In the genomic region with DNA sequence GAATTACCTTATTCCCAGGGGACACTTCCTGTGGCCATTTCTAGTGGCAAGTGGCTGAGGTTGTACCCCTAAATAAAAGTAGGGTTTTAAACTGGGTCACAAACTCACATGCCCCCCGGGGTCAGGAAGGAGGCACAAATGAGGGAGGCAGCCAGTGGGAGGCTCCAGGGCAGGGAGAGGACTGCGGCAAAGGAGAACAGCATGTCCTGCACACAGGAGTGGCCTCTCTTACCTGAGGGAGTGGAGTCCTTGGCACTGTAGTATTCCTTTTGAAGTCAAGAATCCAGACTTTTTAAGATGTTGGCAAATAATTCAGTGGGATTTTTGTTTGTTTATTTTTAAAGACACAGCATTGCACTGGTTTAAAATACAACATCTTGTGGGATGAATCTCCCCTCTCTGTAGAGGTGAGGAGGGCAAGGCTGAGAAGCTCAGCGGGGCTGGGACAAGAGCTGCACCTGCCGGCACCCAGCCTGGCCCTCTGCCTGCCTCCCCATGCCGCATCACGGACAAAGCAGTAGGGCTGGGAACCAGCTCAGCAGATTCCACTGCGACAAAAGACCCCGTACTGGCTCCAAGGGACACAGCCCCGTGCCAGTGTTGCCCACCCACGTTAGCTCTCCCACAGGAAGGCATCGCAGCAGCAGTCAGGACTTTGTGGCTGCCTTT, we compare ENCODE assay signal across 11 cellular contexts. TPM values are rescaled to one million over a fixed set of nuclear protein-coding genes. Genes with fewer than 3 reads are reported as not detected.
DNase-seq lines count a peak whose midpoint lies in the region; ATAC-seq and TF ChIP-seq lines count a peak whose summit lies in the region.
"Had no signal": no experiment of that assay in that cellular context is flagged by ENCODE, and none has a peak within 500 bp of the region (broad histone marks: within the 10 kb centered on the region; RNA-seq: fewer than 3 reads in every experiment).

No MANE protein-coding gene starts in this region.

- no peaks in the 10 kb centered on the region for H3K27me3 Mint-ChIP-seq in activated T-cell treated with anti-CD3 and anti-CD28 coated beads, Interleukin-2, amount 50 U/mL, for 72 hours (ENCODE audit: low read depth)
- H3K27me3 Mint-ChIP-seq in T-helper 17 cell: no peaks in the 10 kb centered on the region

- no peak for TF ChIP-seq CTCF in foreskin keratinocyte (conservative IDR thresholded peaks at IDR 0.05)
- no peak for TF ChIP-seq CTCF in thoracic aorta (IDR thresholded peaks at IDR 0.05)

- H3K4me3 Mint-ChIP-seq in activated T-cell treated with anti-CD3 and anti-CD28 coated beads, Interleukin-2, amount 50 U/mL, for 72 hours: peak overlapping the region; percentile 78 to 80
- peak overlapping the region; percentile 69 for H3K4me3 Mint-ChIP-seq in T-helper 17 cell

- H3K27me3 ChIP-seq in foreskin keratinocyte (no peaks in the 10 kb centered on the region), thoracic aorta (replicated peaks; ENCODE audit: insufficient read depth) (no peaks in the 10 kb centered on the region)

- DNase-seq in activated T-cell treated with anti-CD3 and anti-CD28 coated beads, Interleukin-2, amount 50 U/mL, for 72 hours: no peak
- no peak for DNase-seq in activated T-cell treated with anti-CD3 and anti-CD28 coated beads for 4 hours
- no peak for DNase-seq in T-helper 17 cell
- DNase-seq in foreskin keratinocyte: no peak
- DNase-seq in thoracic aorta (ENCODE audit: low spot score): no peak
- DNase-seq in DMS153 treated with DMSO at 0.1 percent for 48 hours (lab: John Stamatoyannopoulos, UW; ENCODE audit: unreplicated experiment): no peak
- DNase-seq in AG08395 (ENCODE audit: low spot score): no peak
- DNase-seq: NCI-H1930 had no signal

- no peaks in the 10 kb centered on the region for H3K9me3 ChIP-seq in T-helper 17 cell (ENCODE audit: control insufficient read depth, low read length, poor library complexity, severe bottlenecking)
- H3K9me3 ChIP-seq in thoracic aorta: no peaks in the 10 kb centered on the region
- H3K9me3 ChIP-seq: neutrophil had no signal

- H3K36me3 Mint-ChIP-seq in activated T-cell treated with anti-CD3 and anti-CD28 coated beads, Interleukin-2, amount 50 U/mL, for 72 hours (ENCODE audit: insufficient read depth in 2 of 2): no peaks in the 10 kb centered on the region
- H3K36me3 Mint-ChIP-seq in T-helper 17 cell (ENCODE audit: low read depth): no peaks in the 10 kb centered on the region

- H3K4me1 ChIP-seq in foreskin keratinocyte (peaks cover 8% of the 10 kb centered on the region), thoracic aorta (ENCODE audit: control insufficient read depth in 1 of 2, low read depth in 2 of 2) (peaks cover 39 to 99% of the 10 kb centered on the region in 2 donors)

- no peak overlapping the region for H3K4me3 ChIP-seq in thoracic aorta

- H3K27ac ChIP-seq in foreskin keratinocyte (peak overlapping the region; percentile 62), thoracic aorta (peak overlapping the region; percentile 54 to 55)
- H3K27ac ChIP-seq: neutrophil, VCaP had no signal

- H3K4me1 Mint-ChIP-seq in activated T-cell treated with anti-CD3 and anti-CD28 coated beads, Interleukin-2, amount 50 U/mL, for 72 hours (ENCODE audit: low read depth): peaks cover 53% of the 10 kb centered on the region
- H3K4me1 Mint-ChIP-seq in T-helper 17 cell: peaks cover 19% of the 10 kb centered on the region

- H3K9me3 Mint-ChIP-seq in activated T-cell treated with anti-CD3 and anti-CD28 coated beads, Interleukin-2, amount 50 U/mL, for 72 hours: no peaks in the 10 kb centered on the region

- H3K27ac Mint-ChIP-seq in activated T-cell treated with anti-CD3 and anti-CD28 coated beads, Interleukin-2, amount 50 U/mL, for 72 hours: peak overlapping the region; percentile 93
- H3K27ac Mint-ChIP-seq in T-helper 17 cell: peak overlapping the region; percentile 83

- no peaks in the 10 kb centered on the region for H3K36me3 ChIP-seq in thoracic aorta
- H3K36me3 ChIP-seq: neutrophil had no signal

- ATAC-seq in activated T-cell treated with anti-CD3 and anti-CD28 coated beads, Interleukin-2, amount 50 U/mL, for 72 hours (replicated peaks in 1 of 2): peak in 1 of 2 donors; percentile 3
- ATAC-seq in T-helper 17 cell: peak; percentile 14
- ATAC-seq in foreskin keratinocyte: no peak
- no peak for ATAC-seq in thoracic aorta (ENCODE audit: insufficient number of reproducible peaks, low FRiP score, low read depth)
- no peak for ATAC-seq in HG03432 (IDR thresholded peaks at IDR 0.05; ENCODE audit: unreplicated experiment)

RNA-seq across cellular contexts. Expression of a gene that starts 22.2 kb away (rescaled TPM):
- 10 to 100 TPM; 12.2 to 15.6 TPM for total RNA-seq in activated T-cell treated with anti-CD3 and anti-CD28 coated beads, Interleukin-2, amount 50 U/mL, for 72 hours
- total RNA-seq in T-helper 17 cell (1 to 10 TPM; 7.7 to 9.2 TPM), foreskin keratinocyte (10.3 and 12.9 TPM in 2 replicates), thoracic aorta (100 to 1,000 TPM; 107 to 171 TPM)
- polyA plus RNA-seq in foreskin keratinocyte: 11.6 and 12.5 TPM in 2 replicates
